In the genomic region with DNA sequence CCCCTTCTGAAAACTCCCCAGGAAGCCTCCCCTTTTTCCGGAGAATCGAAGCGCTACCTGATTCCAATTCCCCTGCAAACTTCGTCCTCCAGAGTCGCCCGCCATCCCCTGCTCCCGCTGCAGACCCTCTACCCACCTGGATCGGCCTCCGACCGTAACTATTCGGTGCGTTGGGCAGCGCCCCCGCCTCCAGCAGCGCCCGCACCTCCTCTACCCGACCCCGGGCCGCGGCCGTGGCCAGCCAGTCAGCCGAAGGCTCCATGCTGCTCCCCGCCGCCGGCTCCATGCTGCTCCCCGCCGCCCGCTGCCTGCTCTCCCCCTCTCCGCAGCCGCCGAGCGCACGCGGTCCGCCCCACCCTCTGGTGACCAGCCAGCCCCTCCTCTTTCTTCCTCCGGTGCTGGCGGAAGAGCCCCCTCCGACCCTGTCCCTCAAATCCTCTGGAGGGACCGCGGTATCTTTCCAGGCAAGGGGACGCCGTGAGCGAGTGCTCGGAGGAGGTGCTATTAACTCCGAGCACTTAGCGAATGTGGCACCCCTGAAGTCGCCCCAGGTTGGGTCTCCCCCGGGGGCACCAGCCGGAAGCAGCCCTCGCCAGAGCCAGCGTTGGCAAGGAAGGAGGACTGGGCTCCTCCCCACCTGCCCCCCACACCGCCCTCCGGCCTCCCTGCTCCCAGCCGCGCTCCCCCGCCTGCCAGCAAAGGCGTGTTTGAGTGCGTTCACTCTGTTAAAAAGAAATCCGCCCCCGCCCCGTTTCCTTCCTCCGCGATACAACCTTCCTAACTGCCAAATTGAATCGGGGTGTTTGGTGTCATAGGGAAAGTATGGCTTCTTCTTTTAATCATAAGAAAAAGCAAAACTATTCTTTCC, we compare ENCODE assay signal across 8 cellular contexts. TPM values are rescaled to one million over a fixed set of nuclear protein-coding genes. Genes with fewer than 3 reads are reported as not detected.
DNase-seq lines count a peak whose midpoint lies in the region; ATAC-seq and TF ChIP-seq lines count a peak whose summit lies in the region.

No MANE protein-coding gene starts in this region.

- CTCF ChIA-PET in CD4-positive, alpha-beta T cell (lab: Charles Lee): interaction anchor here (1.2 kb wide), 1 partner anchor 34 kb away, joined by 3 read pairs; no protein-coding TSS in a partner anchor

- H3K27me3 Mint-ChIP-seq in CD4-positive, alpha-beta T cell: peaks cover 98% of the 10 kb centered on the region
- peaks cover 67 to 77% of the 10 kb centered on the region in 2 donors for H3K27me3 Mint-ChIP-seq in stimulated activated naive B cell treated with anti-CD40 and anti-IgM and Interleukin-4, amounts not matched to agents 10 μg/mL and 1 μg/mL and 100 μg/mL, for 72 hours

- POLR2A ChIA-PET in CD4-positive, alpha-beta T cell (lab: Charles Lee): interaction anchor here (1.4 to 1.7 kb wide), 2 partner anchors 7 to 55 kb away, joined by 3 read pairs; no protein-coding TSS in a partner anchor

- DNase-seq in CD4-positive, alpha-beta T cell: peak in 1 of 10 experiments; percentile 21
- DNase-seq in RPMI7951 (ENCODE audit: low read depth): peak; percentile 91
- peak; percentile 53 to 62 for DNase-seq in cardiac fibroblast (ENCODE audit: low read depth in 2 of 2)
- no peak for DNase-seq in left lobe of liver (ENCODE audit: low spot score)
- no peak for DNase-seq in stimulated activated naive B cell treated with anti-CD40 and anti-IgM and Interleukin-4, amounts not matched to agents 10 μg/mL and 1 μg/mL and 100 μg/mL, for 72 hours
- no peak for DNase-seq in H4 (ENCODE audit: low spot score)

- H3K9me3 Mint-ChIP-seq in CD4-positive, alpha-beta T cell: peaks cover 6% of the 10 kb centered on the region
- H3K9me3 Mint-ChIP-seq in stimulated activated naive B cell treated with anti-CD40 and anti-IgM and Interleukin-4, amounts not matched to agents 10 μg/mL and 1 μg/mL and 100 μg/mL, for 72 hours: peaks cover 0 to 5% of the 10 kb centered on the region in 2 donors

- peaks cover 99% of the 10 kb centered on the region for H3K27me3 ChIP-seq in CD4-positive, alpha-beta T cell (ENCODE audit: control insufficient read depth, insufficient read depth, low read length)

- H3K4me3 ChIP-seq in cardiac fibroblast (replicated peaks in 1 of 2; ENCODE audit: low read depth in 2 of 2, low read length in 2 of 2): peak overlapping the region; percentile 53 to 60

- peak overlapping the region; percentile 83 for H3K4me3 Mint-ChIP-seq in CD4-positive, alpha-beta T cell
- peak overlapping the region; percentile 85 to 88 for H3K4me3 Mint-ChIP-seq in stimulated activated naive B cell treated with anti-CD40 and anti-IgM and Interleukin-4, amounts not matched to agents 10 μg/mL and 1 μg/mL and 100 μg/mL, for 72 hours

- no peak overlapping the region for H3K27ac ChIP-seq in CD4-positive, alpha-beta T cell (ENCODE audit: low read depth, low read length)

- peak; percentile 72 for ATAC-seq in CD4-positive, alpha-beta T cell (ENCODE audit: poor library complexity)
- ATAC-seq in GM19438 (IDR thresholded peaks at IDR 0.05; ENCODE audit: low read depth, unreplicated experiment): peak; percentile 65
- ATAC-seq in HG03521 (IDR thresholded peaks at IDR 0.05; ENCODE audit: unreplicated experiment): peak; percentile 63
- ATAC-seq in left lobe of liver: peak; percentile 79
- ATAC-seq in stimulated activated naive B cell treated with anti-CD40 and anti-IgM and Interleukin-4, amounts not matched to agents 10 μg/mL and 1 μg/mL and 100 μg/mL, for 72 hours (replicated peaks): peak; percentile 72 to 78

- peaks cover 15% of the 10 kb centered on the region for H3K9me3 ChIP-seq in CD4-positive, alpha-beta T cell (ENCODE audit: control insufficient read depth, low read length)

- TF ChIP-seq CTCF in CD4-positive, alpha-beta T cell (IDR thresholded peaks at IDR 0.05): no peak
- TF ChIP-seq CTCF in cardiac fibroblast (IDR thresholded peaks at IDR 0.05; ENCODE audit: low read depth, low read length): no peak

- H3K36me3 Mint-ChIP-seq in CD4-positive, alpha-beta T cell (ENCODE audit: low read depth): peaks cover 4% of the 10 kb centered on the region
- peaks cover 2 to 3% of the 10 kb centered on the region in 2 donors for H3K36me3 Mint-ChIP-seq in stimulated activated naive B cell treated with anti-CD40 and anti-IgM and Interleukin-4, amounts not matched to agents 10 μg/mL and 1 μg/mL and 100 μg/mL, for 72 hours

- intact Hi-C loops in CD4-positive, alpha-beta T cell (cut with DNase I, micrococcal nuclease): loop anchor here in 1 of 2 experiments (5.0 kb wide), 1 partner anchor 33 kb away; the partner anchor contains the start of gene CDKN2B

- H3K27ac Mint-ChIP-seq in CD4-positive, alpha-beta T cell: no peak overlapping the region
- peak overlapping the region; percentile 93 for H3K27ac Mint-ChIP-seq in stimulated activated naive B cell treated with anti-CD40 and anti-IgM and Interleukin-4, amounts not matched to agents 10 μg/mL and 1 μg/mL and 100 μg/mL, for 72 hours

- H3K4me1 Mint-ChIP-seq in CD4-positive, alpha-beta T cell (ENCODE audit: low read depth): peaks cover 22% of the 10 kb centered on the region
- H3K4me1 Mint-ChIP-seq in stimulated activated naive B cell treated with anti-CD40 and anti-IgM and Interleukin-4, amounts not matched to agents 10 μg/mL and 1 μg/mL and 100 μg/mL, for 72 hours: peaks cover 24 to 28% of the 10 kb centered on the region in 2 donors

RNA-seq across cellular contexts. Expression of gene CDKN2A, which starts 19.4 kb away (rescaled TPM):
- total RNA-seq in CD4-positive, alpha-beta T cell: under 1 TPM; 0.71 to 0.89 TPM
- 477 and 592 TPM in 2 replicates for total RNA-seq in RPMI7951 (2014; rRNA removed; shearing (Covaris generic))
- 0.55 TPM for total RNA-seq in left lobe of liver
- 0.39 and 0.68 TPM in 2 replicates for total RNA-seq in H4 (2014; rRNA removed; shearing (Covaris generic))

RNA-seq across cellular contexts. Expression of gene CDKN2B-AS1, which starts 19.8 kb away (rescaled TPM):
- total RNA-seq in CD4-positive, alpha-beta T cell: under 1 TPM; 0.25 to 0.30 TPM
- 7.0 and 7.7 TPM in 2 replicates for total RNA-seq in RPMI7951 (2014; rRNA removed; shearing (Covaris generic))
- not detected for total RNA-seq in left lobe of liver
- total RNA-seq in H4 (2014; rRNA removed; shearing (Covaris generic)): not detected in 2 replicates

RNA-seq across cellular contexts. Expression of gene CDKN2B, which starts 34.3 kb away (rescaled TPM):
- total RNA-seq in CD4-positive, alpha-beta T cell: not detected
- total RNA-seq in RPMI7951 (2014; rRNA removed; shearing (Covaris generic)): 8.3 and 9.5 TPM in 2 replicates
- 0.93 TPM for total RNA-seq in left lobe of liver
- not detected in 2 replicates for total RNA-seq in H4 (2014; rRNA removed; shearing (Covaris generic))

Comparison
In these comparisons a context has a peak if more than half of its experiments do, and no peak if none do; other contexts are left out.
1. DNase-seq: peak in RPMI7951 (single experiment) and cardiac fibroblast (2 of 2); none in left lobe of liver (single experiment), stimulated activated naive B cell treated with anti-CD40 and anti-IgM and Interleukin-4, amounts not matched to agents 10 μg/mL and 1 μg/mL and 100 μg/mL, for 72 hours (single experiment) and H4 (single experiment).
2. RNA of gene CDKN2A, which starts 19.4 kb away (total RNA-seq): 477 to 592 TPM in RPMI7951; 0.71 to 0.89 TPM in CD4-positive, alpha-beta T cell, 0.39 to 0.68 TPM in H4 and 0.55 TPM in left lobe of liver (single experiment); every median in the first group is over 100 times any median in the second.
3. Peak in every context shown above with its lines, with median percentiles within 50 percentile points of each other: ATAC-seq.